In genomic region chr3:100492810-100493140, GRCh38 we compare ENCODE assay signal across 8 cellular contexts. TPM values are rescaled to one million over a fixed set of nuclear protein-coding genes. Genes with fewer than 3 reads are reported as not detected.
DNase-seq lines count a peak whose midpoint lies in the region; ATAC-seq lines count a peak whose summit lies in the region.

No MANE protein-coding gene starts in this region.

- H3K9me3 ChIP-seq in aorta (ENCODE audit: control insufficient read depth, low read length), result no peaks in the 10 kb centered on the region

- WGBS in aorta, 2 donors, result 0 to 1% methylated on average over 6 of the region's 6 CpGs

- peaks cover 30% of the 10 kb centered on the region for H3K27me3 Mint-ChIP-seq in activated naive CD4-positive, alpha-beta T cell treated with anti-CD3 and anti-CD28 coated beads, Interleukin-2, amount 50 U/mL, for 24 hours
- H3K27me3 Mint-ChIP-seq in memory B cell, result peaks cover 5% of the 10 kb centered on the region

- H3K27ac Mint-ChIP-seq in activated naive CD4-positive, alpha-beta T cell treated with anti-CD3 and anti-CD28 coated beads, Interleukin-2, amount 50 U/mL, for 24 hours, result no peak overlapping the region
- H3K27ac Mint-ChIP-seq in memory B cell, result no peak overlapping the region

- H3K9me3 Mint-ChIP-seq in activated naive CD4-positive, alpha-beta T cell treated with anti-CD3 and anti-CD28 coated beads, Interleukin-2, amount 50 U/mL, for 24 hours, result no peaks in the 10 kb centered on the region
- H3K9me3 Mint-ChIP-seq in memory B cell, result peaks cover 1% of the 10 kb centered on the region

- H3K4me3 ChIP-seq in aorta (ENCODE audit: low read length in 2 of 2), result peak overlapping the region; percentile 48 to 88

- peak overlapping the region; percentile 88 for H3K4me3 Mint-ChIP-seq in activated naive CD4-positive, alpha-beta T cell treated with anti-CD3 and anti-CD28 coated beads, Interleukin-2, amount 50 U/mL, for 24 hours
- peak overlapping the region; percentile 79 for H3K4me3 Mint-ChIP-seq in memory B cell

- H3K27ac ChIP-seq in aorta (ENCODE audit: low read depth in 1 of 2, low read length in 2 of 2), result peak overlapping the region in 1 of 2 donors; percentile 8

- peaks cover 8% of the 10 kb centered on the region for H3K4me1 Mint-ChIP-seq in activated naive CD4-positive, alpha-beta T cell treated with anti-CD3 and anti-CD28 coated beads, Interleukin-2, amount 50 U/mL, for 24 hours
- H3K4me1 Mint-ChIP-seq in memory B cell, result peaks cover 8% of the 10 kb centered on the region

- intact Hi-C loops in aorta (cut with DNase I), result loop anchor here in 1 of 2 donors (5.0 kb wide), 1 partner anchor 90 kb away; the partner anchor contains the start of genes LNP1 and TOMM70

- peaks cover 0 to 2% of the 10 kb centered on the region in 2 donors for H3K4me1 ChIP-seq in aorta (ENCODE audit: control insufficient read depth in 1 of 2, insufficient read depth in 2 of 2, low read length in 2 of 2)

- H3K36me3 Mint-ChIP-seq in activated naive CD4-positive, alpha-beta T cell treated with anti-CD3 and anti-CD28 coated beads, Interleukin-2, amount 50 U/mL, for 24 hours, result no peaks in the 10 kb centered on the region
- H3K36me3 Mint-ChIP-seq in memory B cell, result no peaks in the 10 kb centered on the region

- H3K27me3 ChIP-seq in aorta (ENCODE audit: control insufficient read depth in 1 of 2, insufficient read depth in 2 of 2, low read length in 1 of 2), result no peaks in the 10 kb centered on the region

- H3K36me3 ChIP-seq in aorta (ENCODE audit: control insufficient read depth in 1 of 2, insufficient read depth in 2 of 2, low read length in 1 of 2), result no peaks in the 10 kb centered on the region

- no peak for DNase-seq in activated naive CD4-positive, alpha-beta T cell treated with Interleukin-2 at 50 U/mL for 16 hours
- DNase-seq in brain pericyte (ENCODE audit: low read depth, low spot score) (peak; percentile 12), memory B cell (ENCODE audit: low spot score in 2 of 2) (no peak), aorta (no peak), NCI-H345 (lab: John Stamatoyannopoulos, UW) (no peak), hepatic stellate cell (ENCODE audit: low spot score) (no peak)

- ATAC-seq in memory B cell (ENCODE audit: low read depth) (no peak), aorta (ENCODE audit: low FRiP score) (no peak), HG02763 (IDR thresholded peaks at IDR 0.05; ENCODE audit: unreplicated experiment) (no peak)

RNA-seq across cellular contexts. Expression of gene TMEM45A, which starts 0.4 kb away (rescaled TPM):
- 10 to 100 TPM; 39.2 to 47.5 TPM for total RNA-seq in aorta
- 10 to 100 TPM; 29.2 to 33.5 TPM for polyA plus RNA-seq in aorta
